ENCODE assay signal across 1 cellular context in genomic region chr11:1506981-1507380, GRCh38.
TF ChIP-seq lines count a peak whose summit lies in the region.

No MANE protein-coding gene starts in this region.

TF ChIP-seq in IMR-90, 13 proteins besides CTCF, POLR2A, EP300 and RAD21 (continued from another document):
- TF ChIP-seq CHD1 (IDR thresholded peaks at IDR 0.05; ENCODE audit: low read depth, low read length) (no peak), CEBPB (IDR thresholded peaks at IDR 0.05; ENCODE audit: low read depth, low read length) (no peak), ELK1 (IDR thresholded peaks at IDR 0.05; ENCODE audit: borderline replicate concordance, low read depth, low read length) (no peak), MAFK (IDR thresholded peaks at IDR 0.05; ENCODE audit: low read depth, low read length) (no peak), NFE2L2 (IDR thresholded peaks at IDR 0.05; ENCODE audit: low read depth, low read length) (no peak), RFX5 (IDR thresholded peaks at IDR 0.05; ENCODE audit: low read depth, low read length) (no peak), USF2 (IDR thresholded peaks at IDR 0.05; ENCODE audit: low read depth, low read length) (no peak)
